ENCODE assay signal across 11 cellular contexts in the genomic region with DNA sequence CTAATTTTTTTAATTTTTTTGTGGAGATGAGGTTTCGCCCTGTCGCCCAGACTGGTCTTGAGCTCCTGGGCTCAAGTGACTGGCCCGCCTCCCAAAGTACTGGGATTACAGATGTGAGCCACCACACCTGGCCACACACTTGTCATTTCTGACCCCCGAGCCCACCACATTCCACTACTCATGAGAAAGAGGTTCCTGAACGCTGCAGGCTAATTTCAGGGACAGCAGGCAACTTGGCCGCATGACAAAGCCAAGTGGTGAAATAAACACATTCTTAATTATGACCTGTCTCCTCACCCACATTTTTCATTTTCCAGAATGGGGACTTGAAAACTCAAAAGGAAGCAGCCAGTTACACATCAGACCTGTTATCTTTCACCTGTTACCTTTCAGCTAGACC.
"Had no signal": no experiment of that assay in that cellular context is flagged by ENCODE, and none has a peak within 500 bp of the region (broad histone marks: within the 10 kb centered on the region; RNA-seq: fewer than 3 reads in every experiment).

No MANE protein-coding gene starts in this region.

- H3K9me3 ChIP-seq: colonic mucosa, tibial artery had no signal

- H3K27ac ChIP-seq: colonic mucosa, epithelial cell of prostate, tibial artery had no signal

- H3K27me3 ChIP-seq: colonic mucosa, tibial artery had no signal

- DNase-seq: activated CD4-positive, alpha-beta memory T cell treated with anti-CD3 and anti-CD28 coated beads, Interleukin-2, amount 10 ng/mL, durations not matched to agents 7 days and 5 days; activated naive CD8-positive, alpha-beta T cell treated with anti-CD3 and anti-CD28 coated beads, Interleukin-2, amount 50 U/mL, for 24 hours; colonic mucosa; effector memory CD4-positive, alpha-beta T cell; hippocampal formation; natural killer cell; occipital lobe; stimulated activated CD4-positive, alpha-beta T cell treated with anti-CD3 and anti-CD28 coated beads, Interleukin-12 subunit alpha, Interleukin-12 subunit beta, amount 100 ng/mL, for 4 hours; stimulated activated naive CD8-positive, alpha-beta T cell treated with anti-CD3 and anti-CD28 coated beads, Interleukin-15, amount 100 ng/mL, for 72 hours; tibial artery had no signal

- H3K4me3 ChIP-seq: colonic mucosa, tibial artery had no signal

- H3K4me1 ChIP-seq: colonic mucosa, tibial artery had no signal
